In the genomic region with DNA sequence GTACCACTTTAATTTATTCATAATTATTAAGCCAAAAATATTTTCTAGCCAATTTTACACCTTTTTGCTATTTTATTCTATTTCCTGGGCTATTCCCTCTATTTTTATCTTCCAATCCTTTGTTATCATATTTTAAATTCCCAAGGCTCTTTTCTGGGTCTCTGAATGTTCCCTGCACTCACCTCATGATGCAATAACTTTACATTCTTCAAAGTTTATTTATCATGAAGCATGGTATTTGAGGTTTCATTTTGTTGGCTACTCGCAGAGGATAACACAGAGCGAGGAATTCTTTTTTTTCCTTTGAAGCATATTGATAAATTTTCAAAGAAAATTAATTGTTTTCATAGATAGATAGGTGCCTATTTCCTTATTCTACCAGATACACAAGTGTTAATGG, we compare ENCODE assay signal across 16 cellular contexts.
DNase-seq lines count a peak whose midpoint lies in the region; ATAC-seq and TF ChIP-seq lines count a peak whose summit lies in the region.
"Had no signal": no experiment of that assay in that cellular context is flagged by ENCODE, and none has a peak within 500 bp of the region (broad histone marks: within the 10 kb centered on the region; RNA-seq: fewer than 3 reads in every experiment).

No MANE protein-coding gene starts in this region.

- H3K4me1 ChIP-seq in GM23338 (ENCODE audit: insufficient read depth), result no peaks in the 10 kb centered on the region

- DNase-seq in GM23338 (ENCODE audit: low spot score), result no peak
- peak; percentile 65 for DNase-seq in amniotic epithelial cell (ENCODE audit: low read depth)
- DNase-seq in chondrocyte (ENCODE audit: low spot score), result no peak
- DNase-seq in SHP77 (lab: John Stamatoyannopoulos, UW), result no peak
- no peak for DNase-seq in left cardiac atrium
- DNase-seq: C1 segment of cervical spinal cord; CD8-positive, alpha-beta T cell; DMS 273 treated with DMSO at 0.1 percent for 48 hours; DMS79; EL; GDM1; GM23248; H9 had no signal

- H3K79me2 ChIP-seq in GM23338 (replicated peaks; ENCODE audit: insufficient read depth), result no peaks in the 10 kb centered on the region

- intact Hi-C loops in left cardiac atrium (cut with DNase I), result no loop called here

- no peak overlapping the region for H2AFZ ChIP-seq in GM23338
- H2AFZ ChIP-seq: GM23248 had no signal

- H3K4me1 Mint-ChIP-seq in GM23338, result peaks cover 2% of the 10 kb centered on the region; the same call in 2 of the 3 replicates
- H3K4me1 Mint-ChIP-seq in chondrocyte (ENCODE audit: low read depth), result peaks cover 8% of the 10 kb centered on the region
- H3K4me1 Mint-ChIP-seq: H9 had no signal

- no peaks in the 10 kb centered on the region for H3K27me3 ChIP-seq in GM23338 (ENCODE audit: insufficient read depth)

- H3K9me3 Mint-ChIP-seq in GM23338 (no peaks in the 10 kb centered on the region), chondrocyte (ENCODE audit: low read depth) (no peaks in the 10 kb centered on the region)
- H3K9me3 Mint-ChIP-seq: H9 had no signal

- no peaks in the 10 kb centered on the region for H3K9me2 ChIP-seq in GM23338 (ENCODE audit: insufficient read depth)

- no peak overlapping the region for H3K4me3 Mint-ChIP-seq in GM23338
- H3K4me3 Mint-ChIP-seq in chondrocyte (ENCODE audit: unreplicated experiment), result no peak overlapping the region
- H3K4me3 Mint-ChIP-seq: CD8-positive, alpha-beta T cell; H9 had no signal

- H3K36me3 Mint-ChIP-seq in GM23338 (ENCODE audit: low read depth) (no peaks in the 10 kb centered on the region), chondrocyte (ENCODE audit: low read depth) (no peaks in the 10 kb centered on the region)
- H3K36me3 Mint-ChIP-seq: CD8-positive, alpha-beta T cell had no signal

- no peaks in the 10 kb centered on the region for H3K36me3 ChIP-seq in GM23338 (ENCODE audit: insufficient read depth)

- ATAC-seq in GM23338, result no peak
- ATAC-seq in HG03521 (IDR thresholded peaks at IDR 0.05; ENCODE audit: unreplicated experiment), result no peak
- ATAC-seq in left cardiac atrium, result no peak
- ATAC-seq: CD8-positive, alpha-beta T cell; GM12878; HCT116 had no signal

- H3K27ac ChIP-seq in GM23338 (ENCODE audit: low read depth), result no peak overlapping the region
- H3K27ac ChIP-seq: GM23248 had no signal

- H3K4me3 ChIP-seq in GM23338, result no peak overlapping the region
- H3K4me3 ChIP-seq: GM12878, GM23248 had no signal

- TF ChIP-seq CTCF in GM23338 (conservative IDR thresholded peaks at IDR 0.05; ENCODE audit: low read depth in 2 of 2), result no peak
- no peak for TF ChIP-seq CTCF in chondrocyte (IDR thresholded peaks at IDR 0.05)

- H3F3A ChIP-seq in GM23338 (replicated peaks; ENCODE audit: low read depth), result no peaks in the 10 kb centered on the region

- no peaks in the 10 kb centered on the region for H3K27me3 Mint-ChIP-seq in GM23338 (ENCODE audit: insufficient read depth, low read depth, poor library complexity)
- H3K27me3 Mint-ChIP-seq in chondrocyte (ENCODE audit: low read depth), result peaks cover 4% of the 10 kb centered on the region

- H3K4me2 ChIP-seq in GM23338, result no peak overlapping the region

- H3K27ac Mint-ChIP-seq in GM23338 (peak overlapping the region; percentile 45; the same call in 1 of the 2 replicates), chondrocyte (ENCODE audit: unreplicated experiment) (peak overlapping the region; percentile 50)
- H3K27ac Mint-ChIP-seq: CD8-positive, alpha-beta T cell; H9 had no signal

- H4K20me1 ChIP-seq in GM23338 (replicated peaks; ENCODE audit: insufficient read depth), result no peaks in the 10 kb centered on the region

TF ChIP-seq in GM23338, 12 proteins besides CTCF, POLR2A, EP300 and RAD21 (continues in another document):
- TF ChIP-seq ETS1 (IDR thresholded peaks at IDR 0.05) (no peak), ZNF331 (CRISPR knock-in tag; IDR thresholded peaks at IDR 0.05; ENCODE audit: low read depth) (no peak), JUNB (IDR thresholded peaks at IDR 0.05; ENCODE audit: unreplicated experiment) (no peak), REST (IDR thresholded peaks at IDR 0.05; ENCODE audit: unreplicated experiment) (no peak), EZH2phosphoT487 (IDR thresholded peaks at IDR 0.05; ENCODE audit: unreplicated experiment) (no peak), ZNF114 (CRISPR knock-in tag; IDR thresholded peaks at IDR 0.05) (no peak), STAT1 (IDR thresholded peaks at IDR 0.05; ENCODE audit: unreplicated experiment) (no peak), CREB1 (CRISPR knock-in tag; IDR thresholded peaks at IDR 0.05; ENCODE audit: low read depth) (no peak), EZH2 (IDR thresholded peaks at IDR 0.05; ENCODE audit: low read depth, unreplicated experiment) (no peak), POLR2AphosphoS5 (IDR thresholded peaks at IDR 0.05; ENCODE audit: low read depth) (no peak)
